In genomic region chr15:101024709-101025108, GRCh38 we compare ENCODE assay signal across 16 cellular contexts.
A peak's percentile ranks its signal among the peaks of the same experiment; 100 is the strongest.
DNase-seq lines count a peak whose midpoint lies in the region; ATAC-seq and TF ChIP-seq lines count a peak whose summit lies in the region.
"Had no signal": no experiment of that assay in that cellular context is flagged by ENCODE, and none has a peak within 500 bp of the region (broad histone marks: within the 10 kb centered on the region; RNA-seq: fewer than 3 reads in every experiment).

No MANE protein-coding gene starts in this region.

- no peak overlapping the region for H2AFZ ChIP-seq in fibroblast of lung (ENCODE audit: low read length)

- ATAC-seq in T-helper 17 cell, result no peak
- no peak for ATAC-seq in effector memory CD8-positive, alpha-beta T cell (replicated peaks)
- ATAC-seq: left colon, Panc1 had no signal

- H4K20me1 ChIP-seq in fibroblast of lung (ENCODE audit: control insufficient read depth, extremely low read depth, insufficient read depth, low read length), result no peaks in the 10 kb centered on the region

- H3K4me3 ChIP-seq in fibroblast of lung (replicated peaks in 1 of 4; ENCODE audit: control extremely low read depth in 1 of 4, insufficient read depth in 1 of 4, low read depth in 3 of 4, low read length in 4 of 4), result no peak overlapping the region
- no peak overlapping the region for H3K4me3 ChIP-seq in muscle layer of duodenum (ENCODE audit: low read depth in 1 of 2, low read length in 2 of 2)
- H3K4me3 ChIP-seq in suprapubic skin, result no peak overlapping the region
- H3K4me3 ChIP-seq: thoracic aorta had no signal

- no peak overlapping the region for H3K4me3 Mint-ChIP-seq in T-helper 17 cell
- H3K4me3 Mint-ChIP-seq in effector memory CD8-positive, alpha-beta T cell, result no peak overlapping the region

- TF ChIP-seq CTCF in fibroblast of lung (conservative IDR thresholded peaks at IDR 0.05 in 1 of 2, IDR thresholded peaks at IDR 0.05 in 1 of 2; ENCODE audit: low read depth in 1 of 2, low read length in 2 of 2), result no peak
- TF ChIP-seq CTCF in suprapubic skin (IDR thresholded peaks at IDR 0.05), result no peak

- no peaks in the 10 kb centered on the region for H3K9me3 ChIP-seq in T-helper 17 cell (ENCODE audit: control insufficient read depth, low read length, poor library complexity, severe bottlenecking)
- no peaks in the 10 kb centered on the region for H3K9me3 ChIP-seq in fibroblast of lung (ENCODE audit: control insufficient read depth, insufficient read depth, low read depth, low read length)
- no peaks in the 10 kb centered on the region for H3K9me3 ChIP-seq in muscle layer of duodenum (ENCODE audit: control insufficient read depth in 1 of 2, low read length in 2 of 2)
- no peaks in the 10 kb centered on the region for H3K9me3 ChIP-seq in suprapubic skin
- H3K9me3 ChIP-seq: thoracic aorta had no signal

- peaks cover 10% of the 10 kb centered on the region for H3K27me3 Mint-ChIP-seq in T-helper 17 cell
- H3K27me3 Mint-ChIP-seq in effector memory CD8-positive, alpha-beta T cell, result peaks cover 16 to 57% of the 10 kb centered on the region in 2 donors

- peak overlapping the region; percentile 57 for H3K27ac Mint-ChIP-seq in T-helper 17 cell
- H3K27ac Mint-ChIP-seq in effector memory CD8-positive, alpha-beta T cell, result no peak overlapping the region

- intact Hi-C loops in posterior cingulate gyrus (cut with DNase I), result no loop called here

- no peak overlapping the region for H3K4me2 ChIP-seq in fibroblast of lung (ENCODE audit: extremely low read depth, insufficient read depth, low read length)

- H3K9me3 Mint-ChIP-seq in effector memory CD8-positive, alpha-beta T cell, result no peaks in the 10 kb centered on the region

- peaks cover 4% of the 10 kb centered on the region for H3K4me1 Mint-ChIP-seq in T-helper 17 cell
- H3K4me1 Mint-ChIP-seq in effector memory CD8-positive, alpha-beta T cell (ENCODE audit: low read depth in 2 of 2), result peaks cover 0 to 3% of the 10 kb centered on the region in 2 donors

- no peaks in the 10 kb centered on the region for H3K79me2 ChIP-seq in fibroblast of lung (ENCODE audit: control insufficient read depth, insufficient read depth, low read length)

- TF ChIP-seq EP300 in suprapubic skin (IDR thresholded peaks at IDR 0.05), result no peak

- DNase-seq in T-helper 17 cell (no peak), fibroblast of lung (ENCODE audit: low read depth in 2 of 2) (no peak), suprapubic skin (ENCODE audit: low spot score in 2 of 2) (peak; percentile 50 to 72), H4 (ENCODE audit: low spot score) (no peak), NCI-H1048 (lab: John Stamatoyannopoulos, UW) (no peak), posterior cingulate gyrus (no peak)
- no peak for DNase-seq in effector memory CD8-positive, alpha-beta T cell
- DNase-seq: activated T-cell treated with anti-CD3 and anti-CD28 coated beads for 4 hours, erythroblast, left colon, NCI-H2029 treated with DMSO at 0.1 percent for 48 hours, NCI-H69, WERI-Rb-1 had no signal

- H3K9ac ChIP-seq in fibroblast of lung (ENCODE audit: insufficient read depth, low read length), result no peak overlapping the region

- 94% methylated on average over 11 of the region's 15 CpGs for WGBS in suprapubic skin

- H3K27me3 ChIP-seq in fibroblast of lung (ENCODE audit: control insufficient read depth, insufficient read depth, low read length), result no peaks in the 10 kb centered on the region
- no peaks in the 10 kb centered on the region for H3K27me3 ChIP-seq in muscle layer of duodenum (ENCODE audit: low read depth, low read length)
- H3K27me3 ChIP-seq in suprapubic skin, result no peaks in the 10 kb centered on the region

- H3K36me3 ChIP-seq in fibroblast of lung (ENCODE audit: control insufficient read depth, insufficient read depth, low read length) (peaks cover 1% of the 10 kb centered on the region), muscle layer of duodenum (ENCODE audit: control insufficient read depth in 1 of 2, insufficient read depth in 2 of 2, low read length in 2 of 2) (peaks cover 27% of the 10 kb centered on the region in 2 donors), suprapubic skin (peaks cover 68% of the 10 kb centered on the region)
- H3K36me3 ChIP-seq: WERI-Rb-1 had no signal

- H3K4me1 ChIP-seq in fibroblast of lung (ENCODE audit: control insufficient read depth, extremely low read depth, insufficient read depth, low read length) (peaks cover 5% of the 10 kb centered on the region), muscle layer of duodenum (ENCODE audit: control insufficient read depth in 1 of 2, insufficient read depth in 2 of 2, low read length in 2 of 2) (no peaks in the 10 kb centered on the region), suprapubic skin (peaks cover 10% of the 10 kb centered on the region)

- TF ChIP-seq POLR2A in suprapubic skin (IDR thresholded peaks at IDR 0.05), result no peak

- H3K36me3 Mint-ChIP-seq in T-helper 17 cell (ENCODE audit: low read depth), result no peaks in the 10 kb centered on the region
- H3K36me3 Mint-ChIP-seq in effector memory CD8-positive, alpha-beta T cell (ENCODE audit: insufficient read depth), result peaks cover 10% of the 10 kb centered on the region

- H3K27ac ChIP-seq in fibroblast of lung (ENCODE audit: insufficient read depth, low read length) (peak overlapping the region; percentile 55), muscle layer of duodenum (ENCODE audit: low read length) (peak overlapping the region; percentile 60), suprapubic skin (no peak overlapping the region)
- H3K27ac ChIP-seq: thoracic aorta, WERI-Rb-1 had no signal

Comparison
In these comparisons a context has a peak if more than half of its experiments do, and no peak if none do; other contexts are left out.
1. DNase-seq: peak in suprapubic skin (2 of 2); none in T-helper 17 cell (0 of 3), fibroblast of lung (0 of 2), H4 (single experiment), NCI-H1048 (single experiment), posterior cingulate gyrus (0 of 10) and effector memory CD8-positive, alpha-beta T cell (0 of 3).